22 cellular contexts compared by ENCODE assay signal in the genomic region with DNA sequence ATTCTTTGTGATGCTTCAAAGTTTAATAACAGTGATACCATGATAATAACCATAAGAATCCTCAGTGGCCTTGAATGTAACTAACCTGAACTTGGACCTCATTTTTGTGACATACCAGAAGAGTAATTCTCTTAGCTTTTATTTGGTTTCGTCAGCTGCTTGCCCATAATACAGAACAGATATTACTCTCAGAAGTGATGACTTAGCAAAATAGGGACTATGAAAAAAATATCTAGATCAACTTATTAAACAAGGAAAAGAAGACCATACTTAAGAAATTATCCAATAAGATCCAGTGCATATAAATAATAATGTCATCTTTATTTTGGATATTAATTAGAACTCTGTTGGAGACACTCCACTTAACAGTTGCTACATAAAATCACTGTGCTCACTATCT.
A peak's percentile ranks its signal among the peaks of the same experiment; 100 is the strongest.
DNase-seq lines count a peak whose midpoint lies in the region; ATAC-seq, FAIRE-seq and TF ChIP-seq lines count a peak whose summit lies in the region.
"Had no signal": no experiment of that assay in that cellular context is flagged by ENCODE, and none has a peak within 500 bp of the region (broad histone marks: within the 10 kb centered on the region; RNA-seq: fewer than 3 reads in every experiment).

No MANE protein-coding gene starts in this region.

- H3K4me2 ChIP-seq in HepG2 (ENCODE audit: low read depth, low read length) (no peak overlapping the region), H1 (ENCODE audit: insufficient read depth in 1 of 2, low read depth in 2 of 2, low read length in 2 of 2) (no peak overlapping the region)

- POLR2A ChIA-PET in HepG2 (lab: Yijun Ruan, JAX): no interaction called here
- POLR2A ChIA-PET in H1 (lab: Charles Lee; ENCODE audit: partially characterized antibody): no interaction called here

- H2AK5ac ChIP-seq in H1 (ENCODE audit: low read depth, low read length): no peak overlapping the region

- H3K56ac ChIP-seq in H1 (replicated peaks; ENCODE audit: insufficient read length, low read depth, low read length): no peak overlapping the region

- H3K79me2 ChIP-seq in HepG2 (ENCODE audit: insufficient read depth, low read length) (peaks cover 2% of the 10 kb centered on the region), H1 (ENCODE audit: control insufficient read depth in 1 of 2, insufficient read depth in 2 of 2, low read length in 2 of 2) (no peaks in the 10 kb centered on the region)

- CTCF ChIA-PET in HepG2 (lab: Yijun Ruan, JAX; ENCODE audit: low intra/inter-chr PET ratio, low total read pairs) (no interaction called here), H1 (lab: Charles Lee; ENCODE audit: partially characterized antibody) (interaction anchor here (1.0 kb wide), 1 partner anchor 267 kb away, joined by 3 read pairs; no protein-coding TSS in a partner anchor)

- H3K27me3 ChIP-seq in HepG2 (ENCODE audit: control insufficient read depth in 1 of 2, insufficient read depth in 2 of 2, low read length in 2 of 2) (no peaks in the 10 kb centered on the region), right lobe of liver (no peaks in the 10 kb centered on the region), H1 (replicated peaks in 1 of 4; ENCODE audit: control insufficient read depth in 3 of 4, extremely low read depth in 1 of 4, insufficient read depth in 3 of 4, low read length in 3 of 4) (no peaks in the 10 kb centered on the region), pancreas (no peaks in the 10 kb centered on the region)

- H3K23me2 ChIP-seq in H1 (ENCODE audit: low read depth, low read length): no peaks in the 10 kb centered on the region

- no peak overlapping the region for H2BK20ac ChIP-seq in H1 (ENCODE audit: low read length)

- TF ChIP-seq EP300 in HepG2 (IDR thresholded peaks at IDR 0.05; ENCODE audit: low read depth in 2 of 2, low read length in 2 of 2): no peak
- TF ChIP-seq EP300 in HepG2 (CRISPR knock-in tag; IDR thresholded peaks at IDR 0.05; ENCODE audit: borderline replicate concordance): no peak
- no peak for TF ChIP-seq EP300 in H1 (IDR thresholded peaks at IDR 0.05; ENCODE audit: borderline replicate concordance in 1 of 2, low read depth in 2 of 2, low read length in 2 of 2)

- H2BK120ac ChIP-seq in H1 (replicated peaks; ENCODE audit: low read depth, low read length): no peak overlapping the region

- H3K9me3 ChIP-seq in HepG2 (ENCODE audit: low read length) (no peaks in the 10 kb centered on the region), right lobe of liver (no peaks in the 10 kb centered on the region), H1 (ENCODE audit: insufficient read depth in 2 of 2, low read depth in 1 of 2, low read length in 1 of 2) (no peaks in the 10 kb centered on the region), pancreas (no peaks in the 10 kb centered on the region)

- TF ChIP-seq RAD21 in HepG2 (CRISPR knock-in tag; IDR thresholded peaks at IDR 0.05) (no peak), H1 (IDR thresholded peaks at IDR 0.05 in 1 of 2, conservative IDR thresholded peaks at IDR 0.05 in 1 of 2; ENCODE audit: low read depth in 2 of 2, low read length in 2 of 2) (no peak)

- H3K23ac ChIP-seq in H1 (ENCODE audit: insufficient read length): no peak overlapping the region

- H2BK5ac ChIP-seq in H1 (ENCODE audit: low read depth, low read length): no peak overlapping the region

- DNase-seq in HepG2 (ENCODE audit: low spot score): no peak
- DNase-seq in right lobe of liver: no peak
- DNase-seq in H1 (ENCODE audit: low read depth in 1 of 2, low spot score in 2 of 2): no peak
- no peak for DNase-seq in pancreas
- DNase-seq in urothelium cell line (ENCODE audit: low spot score): no peak
- no peak for DNase-seq in RCC 7860 (ENCODE audit: low spot score)
- DNase-seq: ACHN; AML-193; C1 segment of cervical spinal cord; Calu3; CD4-positive, alpha-beta memory T cell; COR-L47; DMS53; DMS79 treated with DMSO at 0.1 percent for 48 hours; GF-D8; GM23248; H9 had no signal

- H2AFZ ChIP-seq in HepG2 (ENCODE audit: low read length) (no peak overlapping the region), H1 (ENCODE audit: low read length) (no peak overlapping the region)
- H2AFZ ChIP-seq: GM23248 had no signal

- H4K20me1 ChIP-seq in HepG2 (ENCODE audit: insufficient read depth, low read length) (peaks cover 29% of the 10 kb centered on the region), H1 (replicated peaks in 1 of 2; ENCODE audit: control insufficient read depth in 1 of 2, insufficient read depth in 2 of 2, low read length in 2 of 2) (no peaks in the 10 kb centered on the region)

- FAIRE-seq in HepG2 (lab: Jason Lieb, UNC) (no peak), H1 (lab: Jason Lieb, UNC) (no peak), pancreas (lab: Jason Lieb, UNC) (peak; percentile 47), urothelium cell line (lab: Jason Lieb, UNC) (no peak), RCC 7860 (lab: Jason Lieb, UNC) (no peak)
- FAIRE-seq: A204.1, GM12891, GM18507 had no signal

- WGBS in HepG2 (ENCODE audit: low lambda C conversion rate): 100% methylated on average over 1 of the region's 1 CpG
- 71% methylated on average over 1 of the region's 1 CpG for WGBS in right lobe of liver (ENCODE audit: insufficient coverage, low coverage, low lambda C conversion rate, missing lambda C conversion rate)
- WGBS in H1 (ENCODE audit: extremely low coverage in 1 of 2, insufficient coverage in 1 of 2, insufficient read length in 1 of 2, insufficient replicate concordance in 2 of 2, low coverage in 1 of 2, low lambda C conversion rate in 2 of 2, missing lambda C conversion rate in 1 of 2), 2 experiments: 100% methylated on average over 1 of the region's 1 CpG; no CpG with 5 or more reads in 1 of the 2 experiments
- whole genome bisulfite sequencing in pancreas, 2 donors: 88 to 95% methylated on average over 1 of the region's 1 CpG

- no peak for TF ChIP-seq CTCF in HepG2 (CRISPR knock-in tag; IDR thresholded peaks at IDR 0.05)
- TF ChIP-seq CTCF in right lobe of liver (IDR thresholded peaks at IDR 0.05): no peak
- no peak for TF ChIP-seq CTCF in H1 (IDR thresholded peaks at IDR 0.05; ENCODE audit: control extremely low read depth in 1 of 3, insufficient read depth in 1 of 3, low read depth in 1 of 3, low read length in 3 of 3)
- TF ChIP-seq CTCF in pancreas (IDR thresholded peaks at IDR 0.05): no peak

- H3K27ac ChIP-seq in HepG2 (ENCODE audit: extremely low read length, insufficient read depth, low read length): no peak overlapping the region
- no peak overlapping the region for H3K27ac ChIP-seq in right lobe of liver
- H3K27ac ChIP-seq in H1 (ENCODE audit: low read depth, low read length): no peak overlapping the region
- H3K27ac ChIP-seq in pancreas: no peak overlapping the region
- H3K27ac ChIP-seq: 22Rv1, GM23248 had no signal

- TF ChIP-seq POLR2A in HepG2 (IDR thresholded peaks at IDR 0.05; ENCODE audit: insufficient read depth in 1 of 2, low read depth in 2 of 2, low read length in 2 of 2) (no peak), right lobe of liver (IDR thresholded peaks at IDR 0.05) (no peak), H1 (IDR thresholded peaks at IDR 0.05; ENCODE audit: control extremely low read depth in 1 of 2, low read depth in 2 of 2, low read length in 2 of 2) (no peak)

- BruUV-seq in HepG2 (replicated peaks; lab: Mats Ljungman, UMichigan): no TSS peak

- H3K9ac ChIP-seq in HepG2 (ENCODE audit: insufficient read depth, low read depth, low read length): no peak overlapping the region
- H3K9ac ChIP-seq in H1 (replicated peaks in 1 of 4; ENCODE audit: extremely low read depth in 1 of 4, low read depth in 3 of 4, low read length in 3 of 4): no peak overlapping the region
- H3K9ac ChIP-seq: GM23248 had no signal

- H4K8ac ChIP-seq in H1 (ENCODE audit: extremely low read depth, insufficient read depth, low read length): no peak overlapping the region

- H3K36me3 ChIP-seq in HepG2 (replicated peaks in 1 of 2; ENCODE audit: control insufficient read depth in 1 of 2, insufficient read depth in 2 of 2, low read length in 2 of 2): peaks cover 6 to 51% of the 10 kb centered on the region in 2 experiments
- no peaks in the 10 kb centered on the region for H3K36me3 ChIP-seq in right lobe of liver
- no peaks in the 10 kb centered on the region for H3K36me3 ChIP-seq in H1 (ENCODE audit: control insufficient read depth in 2 of 4, insufficient read depth in 4 of 4, low read length in 3 of 4)
- no peaks in the 10 kb centered on the region for H3K36me3 ChIP-seq in pancreas

- no peak overlapping the region for H3K18ac ChIP-seq in H1 (ENCODE audit: extremely low read depth, low read length)

- intact Hi-C loops in HepG2 (cut with micrococcal nuclease; ENCODE audit: unreplicated experiment) (no loop called here), right lobe of liver (cut with DNase I) (no loop called here), pancreas (cut with DNase I) (no loop called here)

- H3K4me3 ChIP-seq in HepG2 (replicated peaks in 1 of 3; ENCODE audit: insufficient read depth in 1 of 3, low read depth in 2 of 3, low read length in 3 of 3) (no peak overlapping the region), right lobe of liver (no peak overlapping the region), H1 (ENCODE audit: extremely low read depth in 1 of 4, insufficient read depth in 2 of 4, low read depth in 3 of 4, low read length in 4 of 4) (no peak overlapping the region), pancreas (no peak overlapping the region)
- H3K4me3 ChIP-seq: GM23248 had no signal

- no peaks in the 10 kb centered on the region for H3K79me1 ChIP-seq in H1 (ENCODE audit: low read depth, low read length)

- H3K14ac ChIP-seq in H1 (ENCODE audit: insufficient read length): no peak overlapping the region

- no peak for ATAC-seq in HepG2
- no peak for ATAC-seq in right lobe of liver
- ATAC-seq in pancreas: no peak
- ATAC-seq: HCT116 had no signal

- no peak overlapping the region for H3K4ac ChIP-seq in H1 (replicated peaks; ENCODE audit: insufficient read length, low read depth, low read length)

- in situ Hi-C loops in HepG2 (cut with HindIII; ENCODE audit: extremely low pct_ligation_motif_present, low pct_unique_long_range_greater_than_20kb): no loop called here

- no peak overlapping the region for H4K91ac ChIP-seq in H1 (replicated peaks; ENCODE audit: insufficient read length, low read length)

- H2BK15ac ChIP-seq in H1 (ENCODE audit: low read length): no peak overlapping the region

- H3K4me1 ChIP-seq in HepG2 (ENCODE audit: insufficient read depth, low read length) (no peaks in the 10 kb centered on the region), right lobe of liver (no peaks in the 10 kb centered on the region), H1 (replicated peaks in 1 of 4; ENCODE audit: control insufficient read depth in 3 of 4, insufficient read depth in 4 of 4, low read length in 3 of 4) (peaks cover 0 to 17% (median 4%) of the 10 kb centered on the region in 4 experiments; a peak in 5 of 7 replicates), pancreas (peaks cover 15 to 22% (median 15%) of the 10 kb centered on the region in 3 donors)

- H4K5ac ChIP-seq in H1 (ENCODE audit: insufficient read length, low read depth, low read length): no peak overlapping the region

- H2BK12ac ChIP-seq in H1 (ENCODE audit: low read depth, low read length): no peak overlapping the region

TF ChIP-seq in HepG2, 621 proteins besides CTCF, POLR2A, EP300 and RAD21 (continues in another document):
- peak; percentile 84 to 93 for TF ChIP-seq MAFK (conservative IDR thresholded peaks at IDR 0.05 in 1 of 2, IDR thresholded peaks at IDR 0.05 in 1 of 2; ENCODE audit: low read length in 2 of 2)

TF ChIP-seq in H1, 55 proteins besides CTCF, POLR2A, EP300 and RAD21 (continues in another document):
- TF ChIP-seq RXRA (IDR thresholded peaks at IDR 0.05; ENCODE audit: insufficient read depth, low read depth, low read length) (no peak), MAFK (IDR thresholded peaks at IDR 0.05; ENCODE audit: low read depth, low read length) (peak; percentile 44; the same call in 1 of the 2 replicates)
